ENCODE assay signal across 12 cellular contexts in the genomic region with DNA sequence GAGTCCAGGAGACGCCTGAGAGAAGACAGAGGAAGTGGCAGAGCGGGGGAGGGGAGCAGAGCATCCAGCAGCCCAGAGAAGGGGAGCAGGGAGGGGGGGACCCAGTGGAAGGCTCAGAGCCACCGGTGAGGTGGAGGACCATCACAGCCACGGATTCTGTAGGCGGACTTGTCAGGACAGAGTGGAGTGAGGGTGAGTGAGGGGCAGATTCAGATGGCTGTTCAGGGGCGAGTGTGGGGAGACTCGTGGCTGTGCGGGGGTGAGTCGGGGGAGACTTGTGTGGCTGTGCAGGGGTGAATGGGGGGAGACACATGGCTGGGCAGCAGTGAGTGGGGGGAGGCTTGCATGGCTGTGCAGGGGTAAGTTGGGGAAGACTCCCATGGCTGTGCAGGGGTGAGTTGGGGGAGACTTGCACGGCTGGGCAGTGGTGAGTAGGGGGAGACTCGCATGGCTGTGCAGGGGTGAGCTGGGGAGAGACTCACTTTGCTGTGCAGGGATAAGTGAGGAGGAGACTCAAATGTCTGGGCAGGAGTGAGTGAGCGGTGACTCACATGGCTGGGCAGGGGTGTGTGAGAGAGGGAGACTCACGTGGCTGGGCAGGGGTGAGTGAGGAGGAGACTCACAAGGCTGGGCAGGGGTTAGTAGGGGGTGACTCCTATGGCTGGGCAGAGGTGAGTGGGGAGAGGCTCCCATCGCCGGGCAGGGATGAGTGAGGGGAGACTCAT. TPM values are rescaled to one million over a fixed set of nuclear protein-coding genes. Genes with fewer than 3 reads are reported as not detected.
A peak's percentile ranks its signal among the peaks of the same experiment; 100 is the strongest.
DNase-seq lines count a peak whose midpoint lies in the region; ATAC-seq and TF ChIP-seq lines count a peak whose summit lies in the region.
"Had no signal": no experiment of that assay in that cellular context is flagged by ENCODE, and none has a peak within 500 bp of the region (broad histone marks: within the 10 kb centered on the region; RNA-seq: fewer than 3 reads in every experiment).

No MANE protein-coding gene starts in this region.

- ATAC-seq in GM23338 (no peak), naive B cell (ENCODE audit: low read depth in 2 of 2) (no peak)

- H3K79me2 ChIP-seq in GM23338 (replicated peaks; ENCODE audit: insufficient read depth): no peaks in the 10 kb centered on the region

- H3K9ac ChIP-seq in BLaER1: peak overlapping the region; percentile 71

- H4K20me1 ChIP-seq in BLaER1 (no peaks in the 10 kb centered on the region), GM23338 (replicated peaks; ENCODE audit: insufficient read depth) (no peaks in the 10 kb centered on the region)

- H3K36me3 ChIP-seq in BLaER1: no peaks in the 10 kb centered on the region
- H3K36me3 ChIP-seq in GM23338 (ENCODE audit: insufficient read depth): no peaks in the 10 kb centered on the region

- intact Hi-C loops in activated T-helper 2 cell treated with anti-CD3 and anti-CD28 coated beads, Interferon-gamma antibody, Interleukin-2, Interleukin-4, amounts not matched to agents 10 μg/mL and 5 μg/mL and 100 μg/mL, durations not matched to agents 14 hours and 24 hours and 36 hours (cut with micrococcal nuclease): no loop called here

- H3K4me1 Mint-ChIP-seq in GM23338: peaks cover 8% of the 10 kb centered on the region
- peaks cover 18 to 32% (median 31%) of the 10 kb centered on the region in 3 donors for H3K4me1 Mint-ChIP-seq in naive B cell
- H3K4me1 Mint-ChIP-seq in activated T-helper 2 cell treated with anti-CD3 and anti-CD28 coated beads, Interferon-gamma antibody, Interleukin-2, Interleukin-4, amounts not matched to agents 10 μg/mL and 5 μg/mL and 100 μg/mL, durations not matched to agents 14 hours and 24 hours and 36 hours (ENCODE audit: low read depth): peaks cover 21% of the 10 kb centered on the region

- no peaks in the 10 kb centered on the region for H3K9me3 ChIP-seq in BLaER1
- H3K9me3 ChIP-seq: Caco-2 had no signal

- H2AFZ ChIP-seq in GM23338: peak overlapping the region; percentile 83

- no peak for TF ChIP-seq CTCF in GM23338 (conservative IDR thresholded peaks at IDR 0.05; ENCODE audit: low read depth in 2 of 2)

- H3K4me2 ChIP-seq in BLaER1 (peak overlapping the region; percentile 61), GM23338 (0 out of 2 replicates have a peak overlapping the region, but pooled peaks have one; percentile 38)

- H3K27me3 Mint-ChIP-seq in GM23338 (ENCODE audit: insufficient read depth, low read depth, poor library complexity) (peaks cover 15% of the 10 kb centered on the region), naive B cell (peaks cover 11 to 20% (median 20%) of the 10 kb centered on the region in 3 donors)
- no peaks in the 10 kb centered on the region for H3K27me3 Mint-ChIP-seq in activated T-helper 2 cell treated with anti-CD3 and anti-CD28 coated beads, Interferon-gamma antibody, Interleukin-2, Interleukin-4, amounts not matched to agents 10 μg/mL and 5 μg/mL and 100 μg/mL, durations not matched to agents 14 hours and 24 hours and 36 hours (ENCODE audit: low read depth)

- peak overlapping the region; percentile 81 for H3K27ac ChIP-seq in BLaER1
- no peak overlapping the region for H3K27ac ChIP-seq in GM23338 (ENCODE audit: low read depth)

- DNase-seq in GM23338 (ENCODE audit: low spot score): peak; percentile 36
- peak; percentile 39 for DNase-seq in activated naive CD4-positive, alpha-beta T cell treated with anti-CD3 and anti-CD28 coated beads, Interleukin-2, amount 50 U/mL, for 16 hours
- DNase-seq in naive B cell: no peak
- no peak for DNase-seq in cortex of kidney (lab: John Stamatoyannopoulos, UW)
- DNase-seq in middle frontal gyrus (ENCODE audit: extremely low spot score, low spot score): no peak
- DNase-seq in activated T-helper 2 cell treated with anti-CD3 and anti-CD28 coated beads, Interferon-gamma antibody, Interleukin-2, Interleukin-4, amounts not matched to agents 10 μg/mL and 5 μg/mL and 100 μg/mL, durations not matched to agents 14 hours and 24 hours and 36 hours (ENCODE audit: low spot score): no peak
- DNase-seq in occipital lobe (lab: John Stamatoyannopoulos, UW): no peak
- DNase-seq: Caco-2, Karpas-422, NCI-H524 had no signal

- H3K36me3 Mint-ChIP-seq in GM23338 (ENCODE audit: low read depth) (no peaks in the 10 kb centered on the region), naive B cell (no peaks in the 10 kb centered on the region)
- H3K36me3 Mint-ChIP-seq in activated T-helper 2 cell treated with anti-CD3 and anti-CD28 coated beads, Interferon-gamma antibody, Interleukin-2, Interleukin-4, amounts not matched to agents 10 μg/mL and 5 μg/mL and 100 μg/mL, durations not matched to agents 14 hours and 24 hours and 36 hours (ENCODE audit: low read depth): no peaks in the 10 kb centered on the region

- no peaks in the 10 kb centered on the region for H3K9me3 Mint-ChIP-seq in GM23338
- no peaks in the 10 kb centered on the region for H3K9me3 Mint-ChIP-seq in naive B cell
- H3K9me3 Mint-ChIP-seq in activated T-helper 2 cell treated with anti-CD3 and anti-CD28 coated beads, Interferon-gamma antibody, Interleukin-2, Interleukin-4, amounts not matched to agents 10 μg/mL and 5 μg/mL and 100 μg/mL, durations not matched to agents 14 hours and 24 hours and 36 hours: no peaks in the 10 kb centered on the region
- H3K9me3 Mint-ChIP-seq: activated T-cell treated with anti-CD3 and anti-CD28 coated beads, Interleukin-2, amount 50 U/mL, for 72 hours had no signal

- no peaks in the 10 kb centered on the region for H3K27me3 ChIP-seq in BLaER1
- no peaks in the 10 kb centered on the region for H3K27me3 ChIP-seq in GM23338 (ENCODE audit: insufficient read depth)

- H3K4me3 ChIP-seq in BLaER1 (no peak overlapping the region), GM23338 (no peak overlapping the region)

- H3F3A ChIP-seq in GM23338 (replicated peaks; ENCODE audit: low read depth): no peaks in the 10 kb centered on the region

- H3K4me3 Mint-ChIP-seq in GM23338 (no peak overlapping the region), naive B cell (no peak overlapping the region)
- H3K4me3 Mint-ChIP-seq in activated T-helper 2 cell treated with anti-CD3 and anti-CD28 coated beads, Interferon-gamma antibody, Interleukin-2, Interleukin-4, amounts not matched to agents 10 μg/mL and 5 μg/mL and 100 μg/mL, durations not matched to agents 14 hours and 24 hours and 36 hours (ENCODE audit: low read depth): no peak overlapping the region

- peaks cover 56% of the 10 kb centered on the region for H3K4me1 ChIP-seq in BLaER1
- peaks cover 5% of the 10 kb centered on the region for H3K4me1 ChIP-seq in GM23338 (ENCODE audit: insufficient read depth)
- H3K4me1 ChIP-seq: Caco-2 had no signal

- H3K9me2 ChIP-seq in GM23338 (ENCODE audit: insufficient read depth): no peaks in the 10 kb centered on the region

- peak overlapping the region; percentile 12 for H3K27ac Mint-ChIP-seq in GM23338
- peak overlapping the region in 4 of 6 donors; percentile 33 to 62 (median 44) for H3K27ac Mint-ChIP-seq in naive B cell
- no peak overlapping the region for H3K27ac Mint-ChIP-seq in activated T-helper 2 cell treated with anti-CD3 and anti-CD28 coated beads, Interferon-gamma antibody, Interleukin-2, Interleukin-4, amounts not matched to agents 10 μg/mL and 5 μg/mL and 100 μg/mL, durations not matched to agents 14 hours and 24 hours and 36 hours
- H3K27ac Mint-ChIP-seq: activated T-cell treated with anti-CD3 and anti-CD28 coated beads, Interleukin-2, amount 50 U/mL, for 72 hours had no signal

TF ChIP-seq in GM23338, 12 proteins besides CTCF, POLR2A, EP300 and RAD21 (continues in another document):
- TF ChIP-seq JUNB (IDR thresholded peaks at IDR 0.05; ENCODE audit: unreplicated experiment) (no peak), CREB1 (CRISPR knock-in tag; IDR thresholded peaks at IDR 0.05; ENCODE audit: low read depth) (no peak), NANOG (IDR thresholded peaks at IDR 0.05; ENCODE audit: borderline replicate concordance) (no peak)

RNA-seq across cellular contexts. Expression of a gene that starts 56.8 kb away (rescaled TPM):
- total RNA-seq in GM23338 (2014; rRNA removed; shearing (Covaris generic)): 4.4 and 7.3 TPM in 2 replicates
- polyA plus RNA-seq in GM23338 (2016; fragmentation: Nextera tagmentation; extraction: Ambion mirVana) (1.3 and 1.7 TPM in 2 replicates), naive B cell (ENCODE audit: low read depth in 6 of 6) (10 to 100 TPM; 20.7 to 34.3 (median 25.1) TPM)
- 5.7 and 8.0 TPM in 2 replicates for total RNA-seq in activated T-helper 2 cell treated with anti-CD3 and anti-CD28 coated beads, Interferon-gamma antibody, Interleukin-2, Interleukin-4, amounts not matched to agents 10 μg/mL and 5 μg/mL and 100 μg/mL, durations not matched to agents 14 hours and 24 hours and 36 hours
- total RNA-seq in occipital lobe: 16.1 TPM
- total RNA-seq: Caco-2 had no signal

Comparison
In these comparisons a context has a peak if more than half of its experiments do, and no peak if none do; other contexts are left out.
1. DNase-seq: peak in GM23338 (single experiment) and activated naive CD4-positive, alpha-beta T cell treated with anti-CD3 and anti-CD28 coated beads, Interleukin-2, amount 50 U/mL, for 16 hours (single experiment); none in naive B cell (single experiment), cortex of kidney (single experiment), middle frontal gyrus (single experiment), activated T-helper 2 cell treated with anti-CD3 and anti-CD28 coated beads, Interferon-gamma antibody, Interleukin-2, Interleukin-4, amounts not matched to agents 10 μg/mL and 5 μg/mL and 100 μg/mL, durations not matched to agents 14 hours and 24 hours and 36 hours (single experiment) and occipital lobe (single experiment).